Comparison of ENCODE assay signal across 4 cellular contexts in the genomic region with DNA sequence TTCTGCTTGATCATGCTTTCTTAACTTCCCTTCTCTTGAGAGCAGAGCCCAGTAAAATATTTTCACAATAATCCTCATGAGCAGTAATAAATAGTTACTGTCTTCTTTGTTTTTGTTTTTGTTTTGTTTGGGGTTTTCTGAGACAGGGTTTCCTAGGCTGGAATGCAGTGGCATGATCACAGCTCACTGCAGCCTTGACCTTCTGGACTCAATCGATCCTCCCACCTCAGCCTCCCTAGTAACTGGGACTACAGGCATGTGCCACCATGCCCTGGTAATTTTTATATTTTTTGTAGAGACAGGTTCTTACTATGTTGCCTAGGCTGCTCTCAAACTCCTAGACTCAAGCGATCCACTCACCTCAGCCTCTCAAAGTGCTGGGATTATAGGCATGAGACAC.
"Had no signal": no experiment of that assay in that cellular context is flagged by ENCODE, and none has a peak within 500 bp of the region (broad histone marks: within the 10 kb centered on the region; RNA-seq: fewer than 3 reads in every experiment).

No MANE protein-coding gene starts in this region.

- H3K4me3 ChIP-seq: GM23338 had no signal

- DNase-seq: H9, HCEC 1CT had no signal

- H3K9me3 Mint-ChIP-seq: GM23338 had no signal

- H3K36me3 Mint-ChIP-seq: IgD-negative memory B cell had no signal

- H3K4me1 Mint-ChIP-seq: IgD-negative memory B cell had no signal

- H3K27ac Mint-ChIP-seq: GM23338 had no signal

- ATAC-seq: GM23338 had no signal

- H3K4me3 Mint-ChIP-seq: GM23338, H9, IgD-negative memory B cell had no signal
